ENCODE assay signal across 34 cellular contexts in genomic region chr4:162650166-162650565, GRCh38.
"Had no signal": no experiment of that assay in that cellular context is flagged by ENCODE, and none has a peak within 500 bp of the region (broad histone marks: within the 10 kb centered on the region; RNA-seq: fewer than 3 reads in every experiment).

No MANE protein-coding gene starts in this region.

- ATAC-seq: activated CD8-positive, alpha-beta T cell treated with anti-CD3 and anti-CD28 coated beads for 36 hours; activated naive CD4-positive, alpha-beta T cell treated with anti-CD3 and anti-CD28 coated beads, Interleukin-2, amount 50 U/mL, for 72 hours; activated T-cell treated with anti-CD3 and anti-CD28 coated beads, Interleukin-2, amount 50 U/mL, for 4 hours; activated T-cell treated with anti-CD3 and anti-CD28 coated beads, Interleukin-2, amount 50 U/mL, for 72 hours; activated T-helper 17 cell treated with anti-CD3 and anti-CD28 coated beads, Interleukin-2, amount 50 U/mL, for 72 hours; body of pancreas had no signal

- H3K9me3 ChIP-seq: adrenal gland, body of pancreas, breast epithelium had no signal

- H3K4me1 ChIP-seq: adrenal gland, body of pancreas, breast epithelium had no signal

- H3K27me3 ChIP-seq: adrenal gland, body of pancreas, brain microvascular endothelial cell, breast epithelium had no signal

- H3K36me3 ChIP-seq: adrenal gland, brain microvascular endothelial cell, breast epithelium had no signal

- H3K4me3 ChIP-seq: adrenal gland, body of pancreas, breast epithelium had no signal

- FAIRE-seq: astrocyte, TTC549 had no signal

- DNase-seq: activated B cell treated with CpG ODN at 0.5 μM for 24 hours; activated CD4-positive, alpha-beta memory T cell treated with anti-CD3 and anti-CD28 coated beads for 36 hours; activated CD4-positive, alpha-beta T cell treated with anti-CD3 and anti-CD28 coated beads for 4 hours; activated CD4-positive, alpha-beta T cell treated with anti-CD3 and anti-CD28 coated beads, Interleukin-2, amount 10 ng/mL, durations not matched to agents 24 days and 14 days; activated CD4-positive, alpha-beta T cell treated with anti-CD3 and anti-CD28 coated beads, Interleukin-2, amount 50 U/mL, for 1 hour; activated CD4-positive, alpha-beta T cell treated with anti-CD3 and anti-CD28 coated beads, Interleukin-2, amount 50 U/mL, for 4 hours; activated CD4-positive, CD25-positive, alpha-beta regulatory T cell treated with anti-CD3 and anti-CD28 coated beads, Interleukin-2, amount 50 U/mL, for 72 hours; activated CD8-positive, alpha-beta memory T cell treated with anti-CD3 and anti-CD28 coated beads, Interleukin-2, amount 50 U/mL, for 4 hours; activated CD8-positive, alpha-beta T cell treated with anti-CD3 and anti-CD28 coated beads for 36 hours; activated effector memory CD4-positive, alpha-beta T cell treated with anti-CD3 and anti-CD28 coated beads, Interleukin-2, amount 50 U/mL, for 16 hours; activated gamma-delta T cell treated with Interleukin-2 at 50 U/mL for 16 hours; activated naive CD4-positive, alpha-beta T cell; activated naive CD4-positive, alpha-beta T cell treated with anti-CD3 and anti-CD28 coated beads for 36 hours; activated naive CD4-positive, alpha-beta T cell treated with anti-CD3 and anti-CD28 coated beads, Interleukin-2, amount 50 U/mL, for 16 hours; activated naive CD8-positive, alpha-beta T cell treated with anti-CD3 and anti-CD28 coated beads for 36 hours; activated T-cell treated with anti-CD3 and anti-CD28 coated beads for 4 hours; activated T-cell treated with anti-CD3 and anti-CD28 coated beads, Interleukin-2, amount 50 U/mL, for 1 hour; activated T-cell treated with anti-CD3 and anti-CD28 coated beads, Interleukin-2, amount 50 U/mL, for 4 hours; activated T-cell treated with anti-CD3 and anti-CD28 coated beads, Interleukin-2, amount 50 U/mL, for 72 hours; adrenal gland; amniotic stem cell; aorta; body of pancreas; brain microvascular endothelial cell; central memory CD4-positive, alpha-beta T cell; T-helper 1 cell; T-helper 2 cell; T-helper 9 cell had no signal

- H3K27ac ChIP-seq: adrenal gland, body of pancreas, brain microvascular endothelial cell, breast epithelium, VCaP had no signal
